ENCODE assay signal across 8 cellular contexts in genomic region chr19:48810151-48810550, GRCh38. TPM values are rescaled to one million over a fixed set of nuclear protein-coding genes. Genes with fewer than 3 reads are reported as not detected.
A peak's percentile ranks its signal among the peaks of the same experiment; 100 is the strongest.
DNase-seq lines count a peak whose midpoint lies in the region; ATAC-seq and TF ChIP-seq lines count a peak whose summit lies in the region.

No MANE protein-coding gene starts in this region.

- H3K4me3 ChIP-seq in AG04449 (ENCODE audit: low read depth, low read length) (peak overlapping the region; percentile 72), mucosa of rectum (ENCODE audit: low read length in 2 of 2) (peak overlapping the region; percentile 72 to 74)

- peaks cover 26% of the 10 kb centered on the region for H3K4me1 Mint-ChIP-seq in HFFc6 (ENCODE audit: low read depth)
- peaks cover 35% of the 10 kb centered on the region for H3K4me1 Mint-ChIP-seq in MCF 10A (ENCODE audit: insufficient read depth, unreplicated experiment)

- intact Hi-C loops in MCF 10A (cut with micrococcal nuclease) = no loop called here
- intact Hi-C loops in left colon (cut with DNase I, micrococcal nuclease) = no loop called here

- DNase-seq in AG04449 (ENCODE audit: low read depth, low spot score) (no peak), HFFc6 (no peak), MCF 10A (ENCODE audit: unreplicated experiment) (no peak), left colon (no peak), SIG-M5 treated with dmso at 0.1 percent for 504 hours (lab: John Stamatoyannopoulos, UW; ENCODE audit: unreplicated experiment) (no peak), T-helper 9 cell (no peak), COLO829 (ENCODE audit: low spot score) (no peak)

- H3K27me3 Mint-ChIP-seq in HFFc6 (ENCODE audit: insufficient read depth) = peaks cover 2% of the 10 kb centered on the region
- H3K27me3 Mint-ChIP-seq in MCF 10A (ENCODE audit: insufficient read depth, unreplicated experiment) = no peaks in the 10 kb centered on the region

- H3K9me3 Mint-ChIP-seq in HFFc6 (no peaks in the 10 kb centered on the region), MCF 10A (ENCODE audit: unreplicated experiment) (no peaks in the 10 kb centered on the region)

- H3K27ac Mint-ChIP-seq in HFFc6 = peak overlapping the region; percentile 57
- H3K27ac Mint-ChIP-seq in MCF 10A (ENCODE audit: low read depth, unreplicated experiment) = peak overlapping the region; percentile 78

- H3K27me3 ChIP-seq in mucosa of rectum (ENCODE audit: control insufficient read depth in 2 of 2, insufficient read depth in 2 of 2, low read length in 2 of 2) = no peaks in the 10 kb centered on the region

- POLR2A ChIA-PET in AG04449 (lab: Yijun Ruan, JAX) = interaction anchor here (0.8 kb wide), 1 partner anchor 20 kb away, joined by 4 read pairs; no protein-coding TSS in a partner anchor
- POLR2A ChIA-PET in MCF 10A (lab: Yijun Ruan, JAX) = interaction anchor here (0.9 to 4.4 kb wide), 8 partner anchors 9 to 184 kb away, joined by 3 to 32 read pairs (median 7); partner anchors contain the start of genes GYS1, PPP1R15A and RUVBL2

- H3K9ac ChIP-seq in mucosa of rectum (ENCODE audit: low read depth in 1 of 2, low read length in 2 of 2) = peak overlapping the region; percentile 70 to 76

- H3K36me3 Mint-ChIP-seq in HFFc6 (ENCODE audit: low read depth) (no peaks in the 10 kb centered on the region), MCF 10A (ENCODE audit: insufficient read depth, unreplicated experiment) (peaks cover 17% of the 10 kb centered on the region)

- CTCF ChIA-PET in AG04449 (lab: Yijun Ruan, JAX) = interaction anchor here (1.1 to 11.5 kb wide), 8 partner anchors 10 to 160 kb away, joined by 3 to 84 read pairs (median 6); partner anchors contain the start of gene HSD17B14
- CTCF ChIA-PET in MCF 10A (lab: Yijun Ruan, JAX) = interaction anchor here (0.5 to 1.7 kb wide), 5 partner anchors 15 to 165 kb away, joined by 3 to 4 read pairs (median 4); partner anchors contain the start of gene HSD17B14

- H3K4me3 Mint-ChIP-seq in HFFc6 (peak overlapping the region; percentile 89), MCF 10A (ENCODE audit: unreplicated experiment) (peak overlapping the region; percentile 75)

- TF ChIP-seq CTCF in AG04449 (IDR thresholded peaks at IDR 0.05; ENCODE audit: insufficient read depth, low read length, missing control alignments) (no peak), HFFc6 (IDR thresholded peaks at IDR 0.05) (no peak), MCF 10A (IDR thresholded peaks at IDR 0.05; ENCODE audit: unreplicated experiment) (no peak)

- BruUV-seq in MCF 10A (replicated peaks; lab: Mats Ljungman, UMichigan) = TSS peak; percentile 57

- H3K4me1 ChIP-seq in mucosa of rectum (ENCODE audit: control insufficient read depth in 2 of 2, insufficient read depth in 2 of 2, low read length in 2 of 2) = peaks cover 23 to 32% of the 10 kb centered on the region in 2 donors

- peak overlapping the region in 1 of 2 donors; percentile 83 for H3K27ac ChIP-seq in mucosa of rectum (ENCODE audit: low read depth in 2 of 2, low read length in 2 of 2)

- no peaks in the 10 kb centered on the region for H3K36me3 ChIP-seq in mucosa of rectum (ENCODE audit: control insufficient read depth in 2 of 2, insufficient read depth in 2 of 2, low read length in 2 of 2)

- no peaks in the 10 kb centered on the region for H3K9me3 ChIP-seq in mucosa of rectum (ENCODE audit: control insufficient read depth in 2 of 2, low read length in 2 of 2)

- ATAC-seq in left colon = no peak

RNA-seq across cellular contexts. Expression of gene BCAT2, which starts 0.7 kb away (rescaled TPM):
- 10 to 100 TPM; 31.3 to 41.2 (median 34.0) TPM for total RNA-seq in HFFc6 (2021; fragmentation: NEBNext Ultra II Directional; extraction: Animal tissue kit (Norgen Biotek cat#: 25700))
- 40.7 and 48.2 TPM in 2 replicates for total RNA-seq in MCF 10A (2022)
- total RNA-seq in left colon = 10 to 100 TPM; 57.5 to 78.0 TPM

RNA-seq across cellular contexts. Expression of gene HSD17B14, which starts 26.1 kb away (rescaled TPM):
- 1 to 10 TPM; 2.9 to 10.0 (median 8.9) TPM for total RNA-seq in HFFc6 (2021; fragmentation: NEBNext Ultra II Directional; extraction: Animal tissue kit (Norgen Biotek cat#: 25700))
- total RNA-seq in MCF 10A (2022) (0.26 and 0.32 TPM in 2 replicates), left colon (1 to 10 TPM; 3.3 to 4.6 TPM)

RNA-seq across cellular contexts. Expression of gene FGF21, which starts 54.8 kb away (rescaled TPM):
- not detected for total RNA-seq in HFFc6 (2021; fragmentation: NEBNext Ultra II Directional; extraction: Animal tissue kit (Norgen Biotek cat#: 25700))
- 0.49 and 0.93 TPM in 2 replicates for total RNA-seq in MCF 10A (2022)
- not detected for total RNA-seq in left colon

RNA-seq across cellular contexts. Expression of gene FUT1, which starts 57.7 kb away (rescaled TPM):
- total RNA-seq in HFFc6 (2021; fragmentation: NEBNext Ultra II Directional; extraction: Animal tissue kit (Norgen Biotek cat#: 25700)) = under 1 TPM in 3 of 6 experiments, not detected in 3; 0.05 to 0.06 (median 0.05) TPM
- 10.5 and 14.7 TPM in 2 replicates for total RNA-seq in MCF 10A (2022)
- total RNA-seq in left colon = under 1 TPM; 0.37 to 0.56 TPM

RNA-seq across cellular contexts. Expression of gene PLEKHA4, which starts 58.3 kb away (rescaled TPM):
- 10 to 100 TPM in 4 of 6 experiments, 1 to 10 TPM in 2; 7.7 to 15.1 (median 13.2) TPM for total RNA-seq in HFFc6 (2021; fragmentation: NEBNext Ultra II Directional; extraction: Animal tissue kit (Norgen Biotek cat#: 25700))
- total RNA-seq in MCF 10A (2022) (10.1 and 11.9 TPM in 2 replicates), left colon (1 to 10 TPM; 4.3 to 8.6 TPM)
